Comparison of ENCODE assay signal across 23 cellular contexts in the genomic region with DNA sequence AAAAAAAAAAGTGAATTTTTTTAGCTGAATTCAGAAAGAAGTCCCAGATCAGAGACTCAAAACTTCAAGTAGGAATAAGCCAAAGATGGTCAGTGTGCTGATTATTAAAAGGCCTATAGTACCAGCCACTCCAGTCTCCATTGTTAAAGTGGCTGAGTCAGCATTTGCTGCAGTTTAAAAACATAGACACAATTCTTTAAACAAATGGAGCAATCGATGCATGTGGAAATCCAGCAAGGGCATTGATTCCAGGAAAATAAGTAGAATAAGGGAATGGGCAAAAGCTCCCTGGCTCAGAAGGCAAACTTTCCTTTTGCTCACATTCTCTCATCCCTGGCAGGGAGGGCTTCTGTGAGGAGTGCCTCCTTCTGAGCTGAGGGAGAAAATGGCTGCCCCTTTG.
DNase-seq lines count a peak whose midpoint lies in the region; ATAC-seq, FAIRE-seq and TF ChIP-seq lines count a peak whose summit lies in the region.
"Had no signal": no experiment of that assay in that cellular context is flagged by ENCODE, and none has a peak within 500 bp of the region (broad histone marks: within the 10 kb centered on the region; RNA-seq: fewer than 3 reads in every experiment).

No MANE protein-coding gene starts in this region.

- DNase-seq in HepG2 (ENCODE audit: low spot score) (no peak), right lobe of liver (no peak), K562 (ENCODE audit: extremely low read depth in 1 of 4, low spot score in 3 of 4) (no peak), fibroblast of peridontal ligament (ENCODE audit: extremely low read depth) (peak; percentile 55), neural progenitor cell (ENCODE audit: low spot score) (no peak)
- no peak for DNase-seq in activated CD4-positive, alpha-beta T cell treated with anti-CD3 and anti-CD28 coated beads for 4 hours
- DNase-seq: ACHN; C1 segment of cervical spinal cord; Calu3; CD4-positive, alpha-beta memory T cell; COR-L47; DMS53; DMS79 treated with DMSO at 0.1 percent for 48 hours; GF-D8; GOT3; H7; HCEC 1CT had no signal

- H3K4me3 Mint-ChIP-seq in neural progenitor cell = no peak overlapping the region
- H3K4me3 Mint-ChIP-seq: CD4-positive, alpha-beta memory T cell had no signal

- TF ChIP-seq EP300 in HepG2 (IDR thresholded peaks at IDR 0.05; ENCODE audit: low read depth in 2 of 2, low read length in 2 of 2) = no peak
- no peak for TF ChIP-seq EP300 in HepG2 (CRISPR knock-in tag; IDR thresholded peaks at IDR 0.05; ENCODE audit: borderline replicate concordance)
- TF ChIP-seq EP300 in K562 (IDR thresholded peaks at IDR 0.05; ENCODE audit: low read length) = no peak

- no peak for FAIRE-seq in HepG2 (lab: Jason Lieb, UNC)
- no peak for FAIRE-seq in K562 (lab: Jason Lieb, UNC)
- FAIRE-seq: A204.1, GM12891, GM18507 had no signal

- TF ChIP-seq POLR2A in HepG2 (IDR thresholded peaks at IDR 0.05; ENCODE audit: insufficient read depth in 1 of 2, low read depth in 2 of 2, low read length in 2 of 2) = no peak
- TF ChIP-seq POLR2A in right lobe of liver (IDR thresholded peaks at IDR 0.05) = no peak
- TF ChIP-seq POLR2A in K562 (conservative IDR thresholded peaks at IDR 0.05) = no peak

- H3K9me1 ChIP-seq in K562 (ENCODE audit: control insufficient read depth, insufficient read depth, low read length) = no peaks in the 10 kb centered on the region

- no peaks in the 10 kb centered on the region for H3K27me3 Mint-ChIP-seq in neural progenitor cell (ENCODE audit: insufficient read depth, low read depth)

- no peaks in the 10 kb centered on the region for H3K4me1 Mint-ChIP-seq in neural progenitor cell
- H3K4me1 Mint-ChIP-seq: CD4-positive, alpha-beta memory T cell had no signal

- no peaks in the 10 kb centered on the region for H3K9me3 Mint-ChIP-seq in neural progenitor cell

- no peaks in the 10 kb centered on the region for H3K36me3 ChIP-seq in HepG2 (replicated peaks in 1 of 2; ENCODE audit: control insufficient read depth in 1 of 2, insufficient read depth in 2 of 2, low read length in 2 of 2)
- H3K36me3 ChIP-seq in right lobe of liver = no peaks in the 10 kb centered on the region
- no peaks in the 10 kb centered on the region for H3K36me3 ChIP-seq in K562 (ENCODE audit: control insufficient read depth, insufficient read depth, low read length)
- no peaks in the 10 kb centered on the region for H3K36me3 ChIP-seq in neural progenitor cell

- H4K20me1 ChIP-seq in HepG2 (ENCODE audit: insufficient read depth, low read length) (no peaks in the 10 kb centered on the region), K562 (replicated peaks; ENCODE audit: control insufficient read depth, insufficient read depth, low read length) (no peaks in the 10 kb centered on the region), neural progenitor cell (ENCODE audit: low read depth) (no peaks in the 10 kb centered on the region)

- H3K9ac ChIP-seq in HepG2 (ENCODE audit: insufficient read depth, low read depth, low read length) (no peak overlapping the region), K562 (ENCODE audit: insufficient read depth in 1 of 2, low read depth in 2 of 2, low read length in 2 of 2) (no peak overlapping the region), neural progenitor cell (no peak overlapping the region)

- ATAC-seq in HepG2 (no peak), right lobe of liver (no peak), K562 (no peak), HG03025 (IDR thresholded peaks at IDR 0.05; ENCODE audit: low FRiP score, unreplicated experiment) (no peak), HG02938 (IDR thresholded peaks at IDR 0.05; ENCODE audit: unreplicated experiment) (no peak)

- no peaks in the 10 kb centered on the region for H3K9me3 ChIP-seq in HepG2 (ENCODE audit: low read length)
- H3K9me3 ChIP-seq in right lobe of liver = no peaks in the 10 kb centered on the region
- peaks cover 1% of the 10 kb centered on the region; the same call in 1 of the 2 replicates for H3K9me3 ChIP-seq in K562 (replicated peaks; ENCODE audit: control insufficient read depth, insufficient read depth, low read depth, low read length)
- no peaks in the 10 kb centered on the region for H3K9me3 ChIP-seq in neural progenitor cell (ENCODE audit: low read depth)

- no peak for TF ChIP-seq RAD21 in HepG2 (CRISPR knock-in tag; IDR thresholded peaks at IDR 0.05)
- TF ChIP-seq RAD21 in K562 (CRISPR knock-in tag; conservative IDR thresholded peaks at IDR 0.05 in 1 of 2, IDR thresholded peaks at IDR 0.05 in 1 of 2) = no peak

- POLR2A ChIA-PET in HepG2 (lab: Yijun Ruan, JAX) = no interaction called here
- POLR2A ChIA-PET in K562 (lab: Yijun Ruan, JAX) = no interaction called here

- H3K4me3 ChIP-seq in HepG2 (replicated peaks in 1 of 3; ENCODE audit: insufficient read depth in 1 of 3, low read depth in 2 of 3, low read length in 3 of 3) (no peak overlapping the region), right lobe of liver (no peak overlapping the region), K562 (no peak overlapping the region), neural progenitor cell (no peak overlapping the region)

- no peak overlapping the region for H3K27ac Mint-ChIP-seq in neural progenitor cell
- H3K27ac Mint-ChIP-seq: CD4-positive, alpha-beta memory T cell had no signal

- H3F3A ChIP-seq in neural progenitor cell (ENCODE audit: low read depth) = no peaks in the 10 kb centered on the region

- no peaks in the 10 kb centered on the region for H3K4me1 ChIP-seq in HepG2 (ENCODE audit: insufficient read depth, low read length)
- H3K4me1 ChIP-seq in right lobe of liver = no peaks in the 10 kb centered on the region
- H3K4me1 ChIP-seq in K562 (replicated peaks in 1 of 2; ENCODE audit: control insufficient read depth in 2 of 2, insufficient read depth in 2 of 2, low read length in 2 of 2) = no peaks in the 10 kb centered on the region
- no peaks in the 10 kb centered on the region for H3K4me1 ChIP-seq in neural progenitor cell

- no peak overlapping the region for H3K27ac ChIP-seq in HepG2 (ENCODE audit: extremely low read length, insufficient read depth, low read length)
- no peak overlapping the region for H3K27ac ChIP-seq in right lobe of liver
- H3K27ac ChIP-seq in K562 (ENCODE audit: extremely low read depth, low read depth, low read length) = no peak overlapping the region
- H3K27ac ChIP-seq in neural progenitor cell = no peak overlapping the region
- H3K27ac ChIP-seq: 22Rv1 had no signal

- no peak overlapping the region for H2AFZ ChIP-seq in HepG2 (ENCODE audit: low read length)
- H2AFZ ChIP-seq in K562 (ENCODE audit: low read depth, low read length) = no peak overlapping the region
- peak overlapping the region; percentile 82 for H2AFZ ChIP-seq in neural progenitor cell (replicated peaks)

- CTCF ChIA-PET in HepG2 (lab: Yijun Ruan, JAX; ENCODE audit: low intra/inter-chr PET ratio, low total read pairs) (no interaction called here), K562 (lab: Yijun Ruan, JAX; ENCODE audit: low intra/inter-chr PET ratio) (no interaction called here)

- TF ChIP-seq CTCF in HepG2 (CRISPR knock-in tag; IDR thresholded peaks at IDR 0.05) (no peak), right lobe of liver (IDR thresholded peaks at IDR 0.05) (no peak), K562 (IDR thresholded peaks at IDR 0.05 in 2 of 3, conservative IDR thresholded peaks at IDR 0.05 in 1 of 3; ENCODE audit: insufficient read depth in 2 of 3, low read depth in 1 of 3, low read length in 3 of 3) (no peak), neural progenitor cell (IDR thresholded peaks at IDR 0.05) (no peak)

- intact Hi-C loops in HepG2 (cut with micrococcal nuclease; ENCODE audit: unreplicated experiment) (no loop called here), right lobe of liver (cut with DNase I) (no loop called here), K562 (cut with micrococcal nuclease) (no loop called here)

- no peaks in the 10 kb centered on the region for H3K36me3 Mint-ChIP-seq in neural progenitor cell
- H3K36me3 Mint-ChIP-seq: CD4-positive, alpha-beta memory T cell had no signal

- no TSS peak for BruUV-seq in HepG2 (replicated peaks; lab: Mats Ljungman, UMichigan)
- no TSS peak for BruUV-seq in K562 (replicated peaks; lab: Mats Ljungman, UMichigan)

- 0% methylated on average over 1 of the region's 1 CpG for WGBS in HepG2 (ENCODE audit: low lambda C conversion rate)
- WGBS in right lobe of liver (ENCODE audit: insufficient coverage, low coverage, low lambda C conversion rate, missing lambda C conversion rate) = 20% methylated on average over 1 of the region's 1 CpG
- 9% methylated on average over 1 of the region's 1 CpG for WGBS in K562 (ENCODE audit: insufficient coverage, low coverage, missing lambda C conversion rate)

- no peaks in the 10 kb centered on the region for H3K27me3 ChIP-seq in HepG2 (ENCODE audit: control insufficient read depth in 1 of 2, insufficient read depth in 2 of 2, low read length in 2 of 2)
- no peaks in the 10 kb centered on the region for H3K27me3 ChIP-seq in right lobe of liver
- H3K27me3 ChIP-seq in K562 (ENCODE audit: control insufficient read depth in 2 of 2, insufficient read depth in 2 of 2, low read length in 2 of 2) = no peaks in the 10 kb centered on the region
- H3K27me3 ChIP-seq in neural progenitor cell = no peaks in the 10 kb centered on the region

- in situ Hi-C loops in HepG2 (cut with HindIII; ENCODE audit: extremely low pct_ligation_motif_present, low pct_unique_long_range_greater_than_20kb) (no loop called here), K562 (cut with MboI) (no loop called here)

- H3K4me2 ChIP-seq in HepG2 (ENCODE audit: low read depth, low read length) = no peak overlapping the region
- no peak overlapping the region for H3K4me2 ChIP-seq in K562 (ENCODE audit: insufficient read depth, low read length)
- no peak overlapping the region for H3K4me2 ChIP-seq in neural progenitor cell

- H3K79me2 ChIP-seq in HepG2 (ENCODE audit: insufficient read depth, low read length) (no peaks in the 10 kb centered on the region), K562 (ENCODE audit: control insufficient read depth, insufficient read depth, low read length) (no peaks in the 10 kb centered on the region), neural progenitor cell (ENCODE audit: low read depth) (no peaks in the 10 kb centered on the region)

TF ChIP-seq in HepG2, 621 proteins besides CTCF, POLR2A, EP300 and RAD21 (continues in another document):
- TF ChIP-seq MAFF (IDR thresholded peaks at IDR 0.05; ENCODE audit: low read depth, low read length) (peak; percentile 96), ISL2 (CRISPR knock-in tag; IDR thresholded peaks at IDR 0.05) (no peak), MAFK (conservative IDR thresholded peaks at IDR 0.05 in 1 of 2, IDR thresholded peaks at IDR 0.05 in 1 of 2; ENCODE audit: low read length in 2 of 2) (peak; percentile 94 to 98), CHCHD3 (CRISPR knock-in tag; IDR thresholded peaks at IDR 0.05) (no peak)

TF ChIP-seq in K562, 482 proteins besides CTCF, POLR2A, EP300 and RAD21 (continues in another document):
- TF ChIP-seq TEAD4 (IDR thresholded peaks at IDR 0.05; ENCODE audit: low read length) (no peak), TEAD4 (CRISPR knock-in tag; IDR thresholded peaks at IDR 0.05; ENCODE audit: borderline replicate concordance) (no peak), NEUROD1 (IDR thresholded peaks at IDR 0.05; ENCODE audit: borderline replicate concordance, low read depth, low read length, partially characterized antibody) (no peak), ZNF239 (CRISPR knock-in tag; IDR thresholded peaks at IDR 0.05) (no peak), PHB2 (IDR thresholded peaks at IDR 0.05; ENCODE audit: low read depth) (no peak), PHF21A (IDR thresholded peaks at IDR 0.05; ENCODE audit: borderline replicate concordance, low read depth) (no peak), MAFG (tag; conservative IDR thresholded peaks at IDR 0.05) (peak; percentile 41; the same call in 1 of the 2 replicates)

Comparison
In these comparisons a context has a peak if more than half of its experiments do, and no peak if none do; other contexts are left out.
1. Of the 241 proteins assayed by ChIP-seq in both HepG2 and K562: peak only in HepG2: none; only in K562: MAFG; in both: MAFF and MAFK; in neither: 238.